In the genomic region with DNA sequence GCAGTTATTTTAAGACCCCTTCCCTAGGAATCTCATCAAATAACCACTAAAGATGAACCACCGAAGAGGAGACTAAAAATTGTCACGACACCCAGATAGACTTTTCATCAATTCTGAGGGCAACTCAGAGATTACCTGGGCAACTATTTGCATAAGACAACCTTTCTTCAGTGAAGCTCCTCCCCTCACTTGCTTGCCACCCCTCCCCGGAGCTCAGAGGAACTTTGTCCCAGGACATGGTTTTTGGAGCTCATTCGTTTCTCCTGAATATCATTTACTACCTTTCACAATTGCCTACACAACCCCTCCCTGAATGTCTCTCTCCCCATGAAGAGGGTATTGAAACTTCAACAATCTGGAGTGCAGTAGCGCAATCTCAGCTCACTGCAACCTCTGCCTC, we compare ENCODE assay signal across 25 cellular contexts.
"Had no signal": no experiment of that assay in that cellular context is flagged by ENCODE, and none has a peak within 500 bp of the region (broad histone marks: within the 10 kb centered on the region; RNA-seq: fewer than 3 reads in every experiment).

No MANE protein-coding gene starts in this region.

- H3K27ac Mint-ChIP-seq: activated B cell treated with CpG ODN at 0.5 μM for 24 hours; activated CD4-positive, alpha-beta T cell treated with anti-CD3 and anti-CD28 coated beads, Interleukin-2, amount 10 ng/mL, durations not matched to agents 24 days and 14 days; activated naive CD4-positive, alpha-beta T cell treated with anti-CD3 and anti-CD28 coated beads, Interleukin-2, amount 10 ng/mL, durations not matched to agents 7 days and 5 days; activated naive CD8-positive, alpha-beta T cell treated with anti-CD3 and anti-CD28 coated beads for 36 hours; activated T-cell treated with anti-CD3 and anti-CD28 coated beads, Interleukin-2, amount 50 U/mL, for 72 hours; T-helper 17 cell had no signal

- H3K27ac ChIP-seq: adrenal gland, Peyer's patch had no signal

- H3K27me3 ChIP-seq: adrenal gland, MG63, Peyer's patch had no signal

- H3K36me3 ChIP-seq: Peyer's patch had no signal

- DNase-seq: activated B cell treated with CpG ODN at 0.5 μM for 24 hours; activated CD4-positive, alpha-beta T cell treated with anti-CD3 and anti-CD28 coated beads for 1 hour; activated CD4-positive, alpha-beta T cell treated with anti-CD3 and anti-CD28 coated beads, Interleukin-2, amount 10 ng/mL, durations not matched to agents 24 days and 14 days; activated CD4-positive, alpha-beta T cell treated with anti-CD3 and anti-CD28 coated beads, Interleukin-2, amount 50 U/mL, for 48 hours; activated CD8-positive, alpha-beta memory T cell treated with anti-CD3 and anti-CD28 coated beads for 24 hours; activated gamma-delta T cell treated with Interleukin-2 at 50 U/mL for 16 hours; activated naive CD4-positive, alpha-beta T cell treated with anti-CD3 and anti-CD28 coated beads, Interleukin-2, amount 10 ng/mL, durations not matched to agents 7 days and 5 days; activated naive CD8-positive, alpha-beta T cell treated with anti-CD3 and anti-CD28 coated beads for 36 hours; activated T-cell treated with anti-CD3 and anti-CD28 coated beads, Interleukin-2, amount 50 U/mL, for 72 hours; anterior cingulate cortex; MG63; MV-4-11; NCI-H1092 treated with DMSO at 0.1 percent for 48 hours; NCI-H1436; NCI-H1694 treated with DMSO at 0.1 percent for 48 hours; NCI-H2029 treated with DMSO at 0.1 percent for 48 hours; NCI-H345; NCI-H510A; NCI-H526 treated with DMSO at 0.1 percent for 48 hours; NCI-H82; Peyer's patch; SHP77 treated with DMSO at 0.1 percent for 48 hours; T-helper 17 cell; T-helper 9 cell had no signal

- H3K4me3 ChIP-seq: adrenal gland, MG63, Peyer's patch had no signal

- ATAC-seq: activated T-cell treated with anti-CD3 and anti-CD28 coated beads, Interleukin-2, amount 50 U/mL, for 72 hours; T-helper 17 cell had no signal

- H3K9me3 ChIP-seq: adrenal gland, Peyer's patch had no signal

- H3K4me3 Mint-ChIP-seq: activated B cell treated with CpG ODN at 0.5 μM for 24 hours; activated CD4-positive, alpha-beta T cell treated with anti-CD3 and anti-CD28 coated beads, Interleukin-2, amount 10 ng/mL, durations not matched to agents 24 days and 14 days; activated naive CD4-positive, alpha-beta T cell treated with anti-CD3 and anti-CD28 coated beads, Interleukin-2, amount 10 ng/mL, durations not matched to agents 7 days and 5 days; activated naive CD8-positive, alpha-beta T cell treated with anti-CD3 and anti-CD28 coated beads for 36 hours; activated T-cell treated with anti-CD3 and anti-CD28 coated beads, Interleukin-2, amount 50 U/mL, for 72 hours; T-helper 17 cell had no signal

- H3K27me3 Mint-ChIP-seq: activated B cell treated with CpG ODN at 0.5 μM for 24 hours; activated CD4-positive, alpha-beta T cell treated with anti-CD3 and anti-CD28 coated beads, Interleukin-2, amount 10 ng/mL, durations not matched to agents 24 days and 14 days; activated naive CD4-positive, alpha-beta T cell treated with anti-CD3 and anti-CD28 coated beads, Interleukin-2, amount 10 ng/mL, durations not matched to agents 7 days and 5 days; activated naive CD8-positive, alpha-beta T cell treated with anti-CD3 and anti-CD28 coated beads for 36 hours; T-helper 17 cell had no signal

- H3K9me3 Mint-ChIP-seq: activated B cell treated with CpG ODN at 0.5 μM for 24 hours; activated CD4-positive, alpha-beta T cell treated with anti-CD3 and anti-CD28 coated beads, Interleukin-2, amount 10 ng/mL, durations not matched to agents 24 days and 14 days; activated naive CD4-positive, alpha-beta T cell treated with anti-CD3 and anti-CD28 coated beads, Interleukin-2, amount 10 ng/mL, durations not matched to agents 7 days and 5 days; activated T-cell treated with anti-CD3 and anti-CD28 coated beads, Interleukin-2, amount 50 U/mL, for 72 hours had no signal
